In genomic region chr5:177497297-177498012, GRCh38 we compare ENCODE assay signal across 1 cellular context.
A peak's percentile ranks its signal among the peaks of the same experiment; 100 is the strongest.
TF ChIP-seq lines count a peak whose summit lies in the region.

Gene PDLIM7, minus strand, starts transcription at chr5:177497604. Its CDS starts 1,092 bp downstream, at chr5:177496512.

TF ChIP-seq in HepG2, 621 proteins besides CTCF, POLR2A, EP300 and RAD21 (continued from another document and continues in another):
- TF ChIP-seq ZBTB40 (IDR thresholded peaks at IDR 0.05) (no peak), ZBTB40 (CRISPR knock-in tag; IDR thresholded peaks at IDR 0.05) (no peak), ZNF577 (CRISPR knock-in tag; IDR thresholded peaks at IDR 0.05; ENCODE audit: borderline replicate concordance, low read depth) (no peak), SIX4 (CRISPR knock-in tag; IDR thresholded peaks at IDR 0.05) (no peak), TEAD3 (CRISPR knock-in tag; optimal IDR thresholded peaks at IDR 0.05; ENCODE audit: borderline replicate concordance) (peak; percentile 29), ZNF788 (CRISPR knock-in tag; IDR thresholded peaks at IDR 0.05; ENCODE audit: borderline replicate concordance) (no peak; the same call in 1 of the 2 replicates), RXRA (CRISPR knock-in tag; IDR thresholded peaks at IDR 0.05) (no peak; the same call in 1 of the 2 replicates), ATF7 (IDR thresholded peaks at IDR 0.05) (no peak), ATF7 (CRISPR knock-in tag; IDR thresholded peaks at IDR 0.05) (no peak), RAD51 (IDR thresholded peaks at IDR 0.05; ENCODE audit: borderline replicate concordance) (no peak), TAF1 (CRISPR knock-in tag; IDR thresholded peaks at IDR 0.05) (peak; percentile 89), JUN (CRISPR knock-in tag; IDR thresholded peaks at IDR 0.05) (no peak), CHD4 (IDR thresholded peaks at IDR 0.05; ENCODE audit: borderline replicate concordance, low read length) (peak; percentile 99), MATR3 (CRISPR knock-in tag; IDR thresholded peaks at IDR 0.05) (no peak), JUNB (CRISPR knock-in tag; IDR thresholded peaks at IDR 0.05; ENCODE audit: borderline replicate concordance) (no peak), ZNF121 (CRISPR knock-in tag; IDR thresholded peaks at IDR 0.05) (peak; percentile 64), HNRNPUL1 (IDR thresholded peaks at IDR 0.05; ENCODE audit: low read depth, low read length) (no peak), STAT5B (CRISPR knock-in tag; IDR thresholded peaks at IDR 0.05) (no peak), ELF3 (CRISPR knock-in tag; IDR thresholded peaks at IDR 0.05) (0 out of 2 replicates have a peak, but pooled peaks have one; percentile 15), ZNF12 (CRISPR knock-in tag; IDR thresholded peaks at IDR 0.05) (peak; percentile 60; the same call in 1 of the 2 replicates), ZBTB44 (CRISPR knock-in tag; IDR thresholded peaks at IDR 0.05) (no peak), ZNF607 (CRISPR knock-in tag; IDR thresholded peaks at IDR 0.05; ENCODE audit: borderline replicate concordance) (peak; percentile 66; the same call in 1 of the 2 replicates), RCOR2 (CRISPR knock-in tag; IDR thresholded peaks at IDR 0.05) (peak; percentile 93), THAP9 (CRISPR knock-in tag; IDR thresholded peaks at IDR 0.05; ENCODE audit: borderline replicate concordance) (peak; percentile 83; the same call in 1 of the 2 replicates), ZNF496 (CRISPR knock-in tag; IDR thresholded peaks at IDR 0.05; ENCODE audit: insufficient replicate concordance) (no peak), TP53 (CRISPR knock-in tag; conservative IDR thresholded peaks at IDR 0.05) (no peak), NFKBIZ (CRISPR knock-in tag; IDR thresholded peaks at IDR 0.05) (no peak), UBTF (CRISPR knock-in tag; IDR thresholded peaks at IDR 0.05) (peak; percentile 80; the same call in 1 of the 2 replicates), POGZ (CRISPR knock-in tag; IDR thresholded peaks at IDR 0.05) (peak; percentile 6; the same call in 1 of the 2 replicates), SIN3A (IDR thresholded peaks at IDR 0.05; ENCODE audit: borderline replicate concordance, low read depth, low read length) (peak; percentile 49; the same call in 1 of the 2 replicates), ADNP (CRISPR knock-in tag; IDR thresholded peaks at IDR 0.05) (peak; percentile 87; the same call in 1 of the 2 replicates), BRCA1 (CRISPR knock-in tag; IDR thresholded peaks at IDR 0.05) (no peak), ETS1 (CRISPR knock-in tag; IDR thresholded peaks at IDR 0.05) (no peak), ZC3H13 (CRISPR knock-in tag; IDR thresholded peaks at IDR 0.05) (no peak), REL (CRISPR knock-in tag; conservative IDR thresholded peaks at IDR 0.05) (0 out of 2 replicates have a peak, but pooled peaks have one; percentile 30), RFX3 (CRISPR knock-in tag; IDR thresholded peaks at IDR 0.05) (no peak), DNMT3B (CRISPR knock-in tag; conservative IDR thresholded peaks at IDR 0.05) (peak; percentile 64; the same call in 1 of the 2 replicates), ZNF574 (CRISPR knock-in tag; IDR thresholded peaks at IDR 0.05) (no peak)
